ENCODE assay signal across 9 cellular contexts in the genomic region with DNA sequence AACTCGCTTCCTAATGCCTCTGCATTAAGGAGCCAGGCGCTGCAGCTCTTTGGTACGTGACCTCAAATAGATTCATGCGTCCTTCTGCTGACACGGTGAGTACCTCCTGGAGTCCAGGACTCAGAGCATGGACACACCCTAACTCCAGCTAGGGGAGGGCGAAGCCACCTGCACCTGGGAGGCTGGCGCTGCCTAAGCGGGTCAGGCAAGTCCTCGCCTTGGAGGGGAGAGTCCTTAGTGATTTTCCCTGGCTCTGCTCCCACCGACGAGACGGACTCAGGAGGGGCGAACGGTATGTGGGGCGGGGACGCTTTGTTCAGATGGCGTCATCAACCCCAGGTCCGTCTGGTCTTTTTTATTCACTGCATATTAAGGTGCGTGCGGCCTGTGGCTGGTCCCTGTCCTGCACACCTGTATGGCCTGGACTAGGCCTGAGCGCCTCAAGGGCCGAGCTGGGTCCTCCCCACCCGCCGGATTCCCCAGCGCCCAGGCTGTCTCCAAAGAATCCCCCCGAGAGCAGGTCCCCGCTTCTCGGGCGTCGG. TPM values are rescaled to one million over a fixed set of nuclear protein-coding genes. Genes with fewer than 3 reads are reported as not detected.
DNase-seq lines count a peak whose midpoint lies in the region; ATAC-seq and TF ChIP-seq lines count a peak whose summit lies in the region.
"Had no signal": no experiment of that assay in that cellular context is flagged by ENCODE, and none has a peak within 500 bp of the region (broad histone marks: within the 10 kb centered on the region; RNA-seq: fewer than 3 reads in every experiment).

No MANE protein-coding gene starts in this region.

- peak overlapping the region; percentile 58 for H3K4me3 ChIP-seq in iPS-18a (ENCODE audit: low read length)
- H3K4me3 ChIP-seq in skeletal muscle satellite cell (ENCODE audit: low read length), result no peak overlapping the region

- H3K9ac ChIP-seq in iPS-18a (ENCODE audit: low read length) (no peak overlapping the region), skeletal muscle satellite cell (ENCODE audit: low read depth, low read length) (no peak overlapping the region)

- H3K4me1 ChIP-seq in iPS-18a (ENCODE audit: control insufficient read depth, low read depth, low read length), result no peaks in the 10 kb centered on the region
- no peaks in the 10 kb centered on the region for H3K4me1 ChIP-seq in skeletal muscle satellite cell (ENCODE audit: control insufficient read depth, insufficient read depth, low read length)

- H3K27me3 Mint-ChIP-seq in WTC11 (ENCODE audit: low read depth) (peaks cover 70% of the 10 kb centered on the region), immature natural killer cell (ENCODE audit: low read depth in 3 of 3) (peaks cover 7 to 45% (median 19%) of the 10 kb centered on the region in 3 donors)

- CTCF ChIA-PET in WTC11 (lab: Charles Lee), result interaction anchor here (2.2 kb wide), 1 partner anchor 8 kb away, joined by 7 read pairs; no protein-coding TSS in a partner anchor

- no peak overlapping the region for H3K27ac ChIP-seq in iPS-18a (ENCODE audit: low read length)

- peak overlapping the region; percentile 62 for H3K4me2 ChIP-seq in skeletal muscle satellite cell (ENCODE audit: low read length)

- TF ChIP-seq CTCF in WTC11 (IDR thresholded peaks at IDR 0.05), result no peak

- peaks cover 15% of the 10 kb centered on the region for H3K9me3 Mint-ChIP-seq in WTC11
- no peaks in the 10 kb centered on the region for H3K9me3 Mint-ChIP-seq in immature natural killer cell

- ATAC-seq in GM19372 (IDR thresholded peaks at IDR 0.05; ENCODE audit: low read depth, unreplicated experiment) (peak; percentile 41), WTC11 (peak; percentile 54), GM21825 (IDR thresholded peaks at IDR 0.05; ENCODE audit: unreplicated experiment) (no peak)

- H3K4me3 Mint-ChIP-seq in WTC11 (peak overlapping the region; percentile 59), immature natural killer cell (no peak overlapping the region)

- POLR2A ChIA-PET in WTC11 (lab: Charles Lee), result no interaction called here

- H3K9me3 ChIP-seq in iPS-18a (ENCODE audit: control insufficient read depth, low read depth, low read length) (no peaks in the 10 kb centered on the region), skeletal muscle satellite cell (replicated peaks; ENCODE audit: low read length) (no peaks in the 10 kb centered on the region)

- H3K36me3 Mint-ChIP-seq in WTC11 (no peaks in the 10 kb centered on the region), immature natural killer cell (no peaks in the 10 kb centered on the region)

- peaks cover 33% of the 10 kb centered on the region for H3K27me3 ChIP-seq in iPS-18a (ENCODE audit: control insufficient read depth, insufficient read depth, low read length)
- peaks cover 70% of the 10 kb centered on the region for H3K27me3 ChIP-seq in skeletal muscle satellite cell (ENCODE audit: control insufficient read depth, insufficient read depth, low read length)

- peaks cover 15% of the 10 kb centered on the region for H3K4me1 Mint-ChIP-seq in WTC11
- H3K4me1 Mint-ChIP-seq in immature natural killer cell, result peaks cover 1 to 5% of the 10 kb centered on the region in 2 donors

- H3K36me3 ChIP-seq in iPS-18a (ENCODE audit: control insufficient read depth, low read depth, low read length) (no peaks in the 10 kb centered on the region), skeletal muscle satellite cell (ENCODE audit: insufficient read depth, low read length) (no peaks in the 10 kb centered on the region)

- DNase-seq in WTC11 (ENCODE audit: low spot score), result no peak
- DNase-seq in immature natural killer cell, result no peak
- no peak for DNase-seq in HuH-7.5 (ENCODE audit: low spot score)
- DNase-seq in epidermal melanocyte (ENCODE audit: insufficient read length, low spot score), result no peak
- DNase-seq: NCI-H1436 treated with DMSO at 0.1 percent for 48 hours had no signal

- H3K27ac Mint-ChIP-seq in WTC11 (no peak overlapping the region), immature natural killer cell (no peak overlapping the region)

TF ChIP-seq in WTC11, 78 proteins besides CTCF, POLR2A, EP300 and RAD21:
- no peak for TF ChIP-seq FOXP1 (CRISPR knock-in tag; IDR thresholded peaks at IDR 0.05; ENCODE audit: borderline replicate concordance)
- TF ChIP-seq, protein P1, sequence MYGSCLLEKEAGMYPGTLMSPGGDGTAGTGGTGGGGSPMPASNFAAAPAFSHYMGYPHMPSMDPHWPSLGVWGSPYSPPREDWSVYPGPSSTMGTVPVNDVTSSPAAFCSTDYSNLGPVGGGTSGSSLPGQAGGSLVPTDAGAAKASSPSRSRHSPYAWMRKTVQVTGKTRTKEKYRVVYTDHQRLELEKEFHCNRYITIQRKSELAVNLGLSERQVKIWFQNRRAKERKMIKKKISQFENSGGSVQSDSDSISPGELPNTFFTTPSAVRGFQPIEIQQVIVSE (CRISPR knock-in tag; IDR thresholded peaks at IDR 0.05; ENCODE audit: borderline replicate concordance), result no peak
- TF ChIP-seq, protein P2, sequence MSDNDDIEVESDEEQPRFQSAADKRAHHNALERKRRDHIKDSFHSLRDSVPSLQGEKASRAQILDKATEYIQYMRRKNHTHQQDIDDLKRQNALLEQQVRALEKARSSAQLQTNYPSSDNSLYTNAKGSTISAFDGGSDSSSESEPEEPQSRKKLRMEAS (CRISPR knock-in tag; IDR thresholded peaks at IDR 0.05), result no peak

RNA-seq across cellular contexts. Expression of a gene that starts 50.3 kb away (rescaled TPM):
- total RNA-seq in WTC11 (2021), result 73.3 to 88.4 TPM (median 74.9 TPM) in 3 replicates
- total RNA-seq in skeletal muscle satellite cell (2012; rRNA removed), result 44.8 and 50.7 TPM in 2 replicates
- polyA plus RNA-seq in immature natural killer cell, result 10 to 100 TPM; 21.0 to 53.7 (median 29.1) TPM

RNA-seq across cellular contexts. Expression of a gene that starts 50.7 kb away (rescaled TPM):
- total RNA-seq in WTC11 (2021), result 36.9 to 42.6 TPM (median 41.6 TPM) in 3 replicates
- total RNA-seq in skeletal muscle satellite cell (2012; rRNA removed), result 12.9 and 19.8 TPM in 2 replicates
- 1 to 10 TPM; 4.8 to 9.6 (median 9.3) TPM for polyA plus RNA-seq in immature natural killer cell
